Comparison of ENCODE assay signal across 8 cellular contexts in genomic region chr3:113838631-113839209, GRCh38. TPM values are rescaled to one million over a fixed set of nuclear protein-coding genes. Genes with fewer than 3 reads are reported as not detected.
DNase-seq lines count a peak whose midpoint lies in the region; FAIRE-seq and TF ChIP-seq lines count a peak whose summit lies in the region.

Gene GRAMD1C (plus strand): TSS chr3:113838788. CDS start chr3:113838910, 122 bp downstream.

- TF ChIP-seq CTCF in HEK293 (tag by site-specific recombination; IDR thresholded peaks at IDR 0.05), result peak; percentile 72
- TF ChIP-seq CTCF in MM.1S (IDR thresholded peaks at IDR 0.05; ENCODE audit: low read length), result peak; percentile 79

- POLR2A ChIA-PET in HEK293 (lab: Yijun Ruan, JAX), result interaction anchor here (0.6 to 0.7 kb wide), 5 partner anchors 76 to 281 kb away, joined by 3 to 5 read pairs (median 3); no protein-coding TSS in a partner anchor

- H3K27ac ChIP-seq in HEK293 (ENCODE audit: extremely low read depth, low read depth, low read length), result no peak within 1 kb of the TSS
- no peak within 1 kb of the TSS for H3K27ac ChIP-seq in MM.1S (ENCODE audit: low read length)

- H3K36me3 ChIP-seq in HEK293 (ENCODE audit: control insufficient read depth in 2 of 2, insufficient read depth in 1 of 2, low read length in 2 of 2), result no peaks in the 10 kb centered on the region
- no peaks in the 10 kb centered on the region for H3K36me3 ChIP-seq in MM.1S (replicated peaks; ENCODE audit: insufficient read depth, low read length)
- H3K36me3 ChIP-seq in neuron (ENCODE audit: insufficient read depth, low read length), result no peaks in the 10 kb centered on the region

- H3K4me1 ChIP-seq in HEK293 (ENCODE audit: control insufficient read depth, insufficient read depth, low read length) (no peaks in the 10 kb centered on the region), MM.1S (ENCODE audit: low read length) (no peaks in the 10 kb centered on the region), neuron (ENCODE audit: insufficient read depth, low read length) (peaks cover 6% of the 10 kb centered on the region)

- H3K4me2 ChIP-seq in MM.1S (ENCODE audit: low read depth, low read length), result peak within 1 kb of the TSS; percentile 80

- no peaks in the 10 kb centered on the region for H3K9me2 ChIP-seq in MM.1S (replicated peaks; ENCODE audit: insufficient read depth, low read length)

- H3K9me3 ChIP-seq in HEK293 (ENCODE audit: control insufficient read depth, insufficient read depth, low read depth, low read length), result no peaks in the 10 kb centered on the region
- H3K9me3 ChIP-seq in MM.1S (replicated peaks; ENCODE audit: insufficient read depth, low read length), result no peaks in the 10 kb centered on the region
- no peaks in the 10 kb centered on the region for H3K9me3 ChIP-seq in neuron (ENCODE audit: low read length)

- peak within 1 kb of the TSS; percentile 56 for H3K4me3 ChIP-seq in HEK293 (ENCODE audit: low read depth, low read length)
- peak within 1 kb of the TSS; percentile 65 for H3K4me3 ChIP-seq in MM.1S (ENCODE audit: low read length)
- H3K4me3 ChIP-seq in neuron (ENCODE audit: low read length), result peak within 1 kb of the TSS; percentile 88

- FAIRE-seq in frontal cortex (lab: Jason Lieb, UNC), result no peak

- DNase-seq in GDM1 (lab: John Stamatoyannopoulos, UW) (peak; percentile 81), MM.1S (peak; percentile 93), SHP77 treated with DMSO at 0.1 percent for 48 hours (lab: John Stamatoyannopoulos, UW) (peak; percentile 72), activated gamma-delta T cell treated with Interleukin-2 at 50 U/mL for 16 hours (peak; percentile 83), frontal cortex (ENCODE audit: low spot score in 2 of 2) (peak; percentile 78 to 80), stromal cell of bone marrow (ENCODE audit: low read depth) (peak; percentile 72)

- H3K9ac ChIP-seq in MM.1S (ENCODE audit: low read length), result peak within 1 kb of the TSS; percentile 33; the same call in 1 of the 2 replicates

- no peaks in the 10 kb centered on the region for H4K20me1 ChIP-seq in MM.1S (ENCODE audit: insufficient read depth, low read length)

- H3K27me3 ChIP-seq in MM.1S (replicated peaks; ENCODE audit: insufficient read depth, low read length) (no peaks in the 10 kb centered on the region), neuron (ENCODE audit: insufficient read depth, low read length) (no peaks in the 10 kb centered on the region)

- CTCF ChIA-PET in HEK293 (lab: Yijun Ruan, JAX), result interaction anchor here (0.6 to 1.3 kb wide), 7 partner anchors 13 to 1848 kb away, joined by 3 to 7 read pairs (median 3); no protein-coding TSS in a partner anchor

- H2AFZ ChIP-seq in MM.1S (ENCODE audit: low read length) (peak within 1 kb of the TSS; percentile 84), neuron (ENCODE audit: low read depth, low read length) (peak within 1 kb of the TSS; percentile 99)

- H3K79me2 ChIP-seq in MM.1S (ENCODE audit: low read length), result no peaks in the 10 kb centered on the region

- H3F3A ChIP-seq in MM.1S (ENCODE audit: insufficient read depth, low read length), result no peaks in the 10 kb centered on the region

TF ChIP-seq in HEK293, 187 proteins besides CTCF, POLR2A, EP300 and RAD21 (continues in another document):
- TF ChIP-seq ZFHX2 (tag by site-specific recombination; conservative IDR thresholded peaks at IDR 0.05) (peak; percentile 5; the same call in 1 of the 2 replicates), PRDM1 (tag by site-specific recombination; IDR thresholded peaks at IDR 0.05) (peak; percentile 60), HIC1 (tag by site-specific recombination; IDR thresholded peaks at IDR 0.05) (no peak), PBX3 (CRISPR knock-in tag; IDR thresholded peaks at IDR 0.05) (0 out of 2 replicates have a peak, but pooled peaks have one; percentile 54), IKZF3 (tag by site-specific recombination; IDR thresholded peaks at IDR 0.05) (peak; percentile 53; the same call in 1 of the 2 replicates), GFI1B (tag by site-specific recombination; IDR thresholded peaks at IDR 0.05) (no peak), ZNF24 (tag by site-specific recombination; IDR thresholded peaks at IDR 0.05) (no peak), SP3 (tag by site-specific recombination; IDR thresholded peaks at IDR 0.05) (no peak), MZF1 (tag by site-specific recombination; IDR thresholded peaks at IDR 0.05; ENCODE audit: borderline replicate concordance) (peak; percentile 20; the same call in 1 of the 2 replicates), ZNF184 (tag by site-specific recombination; IDR thresholded peaks at IDR 0.05) (peak; percentile 55; the same call in 1 of the 2 replicates), ZBTB26 (tag by site-specific recombination; optimal IDR thresholded peaks at IDR 0.05) (peak; percentile 63), KLF10 (tag by site-specific recombination; IDR thresholded peaks at IDR 0.05) (peak; percentile 44; the same call in 1 of the 2 replicates), ZNF777 (tag by site-specific recombination; IDR thresholded peaks at IDR 0.05; ENCODE audit: borderline replicate concordance) (no peak), SP2 (tag by site-specific recombination; IDR thresholded peaks at IDR 0.05) (peak; percentile 31; the same call in 1 of the 2 replicates), ZNF335 (tag by site-specific recombination; conservative IDR thresholded peaks at IDR 0.05) (peak; percentile 75), ZNF660 (tag by site-specific recombination; IDR thresholded peaks at IDR 0.05) (peak; percentile 85), ZEB2 (tag by site-specific recombination; IDR thresholded peaks at IDR 0.05) (0 out of 2 replicates have a peak, but pooled peaks have one; percentile 48), ZBTB11 (tag by site-specific recombination; conservative IDR thresholded peaks at IDR 0.05; ENCODE audit: low read depth) (peak; percentile 49; the same call in 1 of the 2 replicates), ZNF561 (tag by site-specific recombination; IDR thresholded peaks at IDR 0.05; ENCODE audit: borderline replicate concordance) (peak; percentile 82; the same call in 1 of the 2 replicates), GLIS1 (tag by site-specific recombination; IDR thresholded peaks at IDR 0.05) (0 out of 2 replicates have a peak, but pooled peaks have one; percentile 4), ZBTB8A (tag by site-specific recombination; IDR thresholded peaks at IDR 0.05) (peak; percentile 45)

RNA-seq across cellular contexts. Expression of gene GRAMD1C, which starts in this region (rescaled TPM):
- total RNA-seq in frontal cortex, result 5.3 TPM
